Comparison of ENCODE assay signal across 1 cellular context in the genomic region with DNA sequence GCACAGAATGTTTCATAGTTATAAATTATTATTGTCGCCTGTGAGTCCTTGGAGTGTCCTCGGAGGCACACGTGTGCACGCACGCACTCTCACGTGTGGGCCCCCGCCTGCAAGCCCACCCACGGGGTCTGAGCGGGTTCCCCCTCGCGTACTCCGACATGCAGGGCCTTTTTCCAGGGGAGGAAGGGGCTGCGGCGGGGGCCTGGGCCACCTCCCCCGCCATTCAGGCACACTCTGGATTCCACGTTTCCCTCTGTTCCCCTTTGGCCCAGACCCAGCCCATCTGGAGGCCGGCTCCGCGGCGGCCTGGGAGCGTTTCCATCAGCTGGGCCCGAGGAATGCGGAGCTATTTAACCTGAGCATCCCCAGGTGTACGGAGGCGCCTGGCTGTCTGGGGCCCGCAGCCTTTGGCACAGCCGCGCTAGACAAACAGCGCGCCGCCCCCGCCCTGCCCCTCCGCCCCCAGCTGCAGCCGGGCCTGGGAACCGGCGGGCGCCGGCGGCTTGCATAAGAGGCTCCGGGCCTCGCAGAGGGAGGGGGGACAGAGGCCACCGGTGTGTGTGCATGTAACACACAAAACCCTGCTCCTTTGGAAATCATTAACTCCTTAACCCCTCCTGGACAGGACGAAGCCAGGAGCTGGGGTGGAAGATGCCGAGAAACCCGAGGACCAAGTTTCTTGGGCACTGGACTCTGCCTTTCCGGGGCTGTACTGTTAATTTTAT.
A peak's percentile ranks its signal among the peaks of the same experiment; 100 is the strongest.
TF ChIP-seq lines count a peak whose summit lies in the region.

No MANE protein-coding gene starts in this region.

TF ChIP-seq in HepG2, 621 proteins besides CTCF, POLR2A, EP300 and RAD21 (continued from another document and continues in another):
- TF ChIP-seq ZBTB40 (IDR thresholded peaks at IDR 0.05) (no peak), ZBTB40 (CRISPR knock-in tag; IDR thresholded peaks at IDR 0.05) (peak; percentile 97), ZNF652 (CRISPR knock-in tag; IDR thresholded peaks at IDR 0.05; ENCODE audit: borderline replicate concordance, low read depth) (peak; percentile 98), SP4 (CRISPR knock-in tag; IDR thresholded peaks at IDR 0.05) (peak; percentile 96), NR2F1 (CRISPR knock-in tag; IDR thresholded peaks at IDR 0.05) (peak; percentile 90 to 94), NKX3-1 (CRISPR knock-in tag; IDR thresholded peaks at IDR 0.05) (peak; percentile 98), ZNF747 (CRISPR knock-in tag; IDR thresholded peaks at IDR 0.05; ENCODE audit: borderline replicate concordance) (peak; percentile 100), FOSL1 (CRISPR knock-in tag; IDR thresholded peaks at IDR 0.05; ENCODE audit: borderline replicate concordance) (peak; percentile 92; the same call in 1 of the 2 replicates), HCFC1 (IDR thresholded peaks at IDR 0.05; ENCODE audit: low read depth, low read length) (peak; percentile 25; the same call in 1 of the 2 replicates), ZNF251 (CRISPR knock-in tag; IDR thresholded peaks at IDR 0.05) (no peak), KDM5B (CRISPR knock-in tag; IDR thresholded peaks at IDR 0.05; ENCODE audit: borderline replicate concordance) (peak; percentile 99; the same call in 1 of the 2 replicates), BCL6 (CRISPR knock-in tag; IDR thresholded peaks at IDR 0.05) (peak; percentile 99), PLRG1 (conservative IDR thresholded peaks at IDR 0.05) (no peak), MBD4 (IDR thresholded peaks at IDR 0.05; ENCODE audit: borderline replicate concordance, low read length) (no peak), ZNF101 (CRISPR knock-in tag; IDR thresholded peaks at IDR 0.05; ENCODE audit: borderline replicate concordance, low read depth) (peak; percentile 96; the same call in 1 of the 2 replicates), KDM2A (CRISPR knock-in tag; IDR thresholded peaks at IDR 0.05; ENCODE audit: borderline replicate concordance, low read depth) (peak; percentile 99), ZNF350 (CRISPR knock-in tag; IDR thresholded peaks at IDR 0.05; ENCODE audit: borderline replicate concordance, low read depth) (peak; percentile 99), CEBPB (IDR thresholded peaks at IDR 0.05; ENCODE audit: borderline replicate concordance, low read depth, low read length) (peak; percentile 98), ZNF768 (CRISPR knock-in tag; IDR thresholded peaks at IDR 0.05) (peak; percentile 94), ZC3H4 (CRISPR knock-in tag; IDR thresholded peaks at IDR 0.05; ENCODE audit: borderline replicate concordance) (peak; percentile 88), RARG (CRISPR knock-in tag; IDR thresholded peaks at IDR 0.05; ENCODE audit: low read depth) (0 out of 2 replicates have a peak, but pooled peaks have one; percentile 96), ZNF547 (CRISPR knock-in tag; IDR thresholded peaks at IDR 0.05) (peak; percentile 99), TP53 (CRISPR knock-in tag; conservative IDR thresholded peaks at IDR 0.05) (peak; percentile 95; the same call in 1 of the 2 replicates), ZNF264 (CRISPR knock-in tag; IDR thresholded peaks at IDR 0.05) (peak; percentile 91; the same call in 1 of the 2 replicates), ARHGAP35 (CRISPR knock-in tag; IDR thresholded peaks at IDR 0.05; ENCODE audit: borderline replicate concordance) (peak; percentile 99), ZNF17 (CRISPR knock-in tag; IDR thresholded peaks at IDR 0.05) (peak; percentile 75; the same call in 1 of the 2 replicates), PAF1 (CRISPR knock-in tag; IDR thresholded peaks at IDR 0.05) (no peak), ZNF382 (CRISPR knock-in tag; IDR thresholded peaks at IDR 0.05; ENCODE audit: borderline replicate concordance) (no peak; the same call in 1 of the 2 replicates), NCOA2 (CRISPR knock-in tag; IDR thresholded peaks at IDR 0.05) (peak; percentile 99), SIX1 (CRISPR knock-in tag; IDR thresholded peaks at IDR 0.05; ENCODE audit: borderline replicate concordance) (no peak; the same call in 1 of the 2 replicates), ZNF274 (CRISPR knock-in tag; IDR thresholded peaks at IDR 0.05) (peak; percentile 99), ZNF558 (CRISPR knock-in tag; IDR thresholded peaks at IDR 0.05; ENCODE audit: borderline replicate concordance) (0 out of 2 replicates have a peak, but pooled peaks have one; percentile 81), RAD51 (IDR thresholded peaks at IDR 0.05; ENCODE audit: borderline replicate concordance) (no peak), ZNF441 (CRISPR knock-in tag; IDR thresholded peaks at IDR 0.05; ENCODE audit: borderline replicate concordance) (peak; percentile 80; the same call in 1 of the 2 replicates), FOXA1 (IDR thresholded peaks at IDR 0.05) (peak; percentile 19; the same call in 1 of the 2 replicates), FOXA1 (CRISPR knock-in tag; IDR thresholded peaks at IDR 0.05) (peak; percentile 99), ZNF468 (CRISPR knock-in tag; IDR thresholded peaks at IDR 0.05) (no peak; the same call in 1 of the 2 replicates), ZNF644 (CRISPR knock-in tag; IDR thresholded peaks at IDR 0.05; ENCODE audit: low read depth) (peak; percentile 59; the same call in 1 of the 2 replicates), HES4 (CRISPR knock-in tag; IDR thresholded peaks at IDR 0.05; ENCODE audit: borderline replicate concordance) (peak; percentile 88), REPIN1 (CRISPR knock-in tag; IDR thresholded peaks at IDR 0.05; ENCODE audit: borderline replicate concordance, low read depth) (peak; percentile 99), NFKBIZ (CRISPR knock-in tag; IDR thresholded peaks at IDR 0.05) (peak; percentile 99), MAX (IDR thresholded peaks at IDR 0.05) (no peak), POLR2G (IDR thresholded peaks at IDR 0.05; ENCODE audit: low read depth, low read length) (peak; percentile 81), SOX6 (IDR thresholded peaks at IDR 0.05) (no peak), SOX6 (CRISPR knock-in tag; IDR thresholded peaks at IDR 0.05) (peak; percentile 99), SALL1 (CRISPR knock-in tag; IDR thresholded peaks at IDR 0.05) (peak; percentile 100), POGK (CRISPR knock-in tag; conservative IDR thresholded peaks at IDR 0.05) (peak; percentile 99), EHMT2 (IDR thresholded peaks at IDR 0.05; ENCODE audit: borderline replicate concordance, low read depth, low read length) (no peak), ZFX (CRISPR knock-in tag; IDR thresholded peaks at IDR 0.05; ENCODE audit: low read depth) (peak; percentile 96), RFXANK (CRISPR knock-in tag; IDR thresholded peaks at IDR 0.05) (peak; percentile 95), NAIF1 (CRISPR knock-in tag; IDR thresholded peaks at IDR 0.05; ENCODE audit: borderline replicate concordance) (peak; percentile 94; the same call in 1 of the 2 replicates), MAZ (IDR thresholded peaks at IDR 0.05; ENCODE audit: borderline replicate concordance, low read depth, low read length) (peak; percentile 100), MAZ (CRISPR knock-in tag; IDR thresholded peaks at IDR 0.05; ENCODE audit: low read depth) (peak; percentile 100)
- TF ChIP-seq, protein P1, sequence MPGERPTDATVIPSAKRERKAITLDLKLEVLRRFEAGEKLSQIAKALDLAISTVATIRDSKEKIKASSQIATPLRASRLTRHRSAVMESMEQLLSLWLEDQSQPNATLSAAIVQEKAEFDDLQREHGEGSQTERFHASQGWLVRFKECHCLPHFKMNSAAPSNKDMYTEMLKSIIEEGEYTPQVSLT (CRISPR knock-in tag; IDR thresholded peaks at IDR 0.05; ENCODE audit: borderline replicate concordance, low read depth): peak; percentile 38; the same call in 1 of the 2 replicates
- TF ChIP-seq, protein P2, sequence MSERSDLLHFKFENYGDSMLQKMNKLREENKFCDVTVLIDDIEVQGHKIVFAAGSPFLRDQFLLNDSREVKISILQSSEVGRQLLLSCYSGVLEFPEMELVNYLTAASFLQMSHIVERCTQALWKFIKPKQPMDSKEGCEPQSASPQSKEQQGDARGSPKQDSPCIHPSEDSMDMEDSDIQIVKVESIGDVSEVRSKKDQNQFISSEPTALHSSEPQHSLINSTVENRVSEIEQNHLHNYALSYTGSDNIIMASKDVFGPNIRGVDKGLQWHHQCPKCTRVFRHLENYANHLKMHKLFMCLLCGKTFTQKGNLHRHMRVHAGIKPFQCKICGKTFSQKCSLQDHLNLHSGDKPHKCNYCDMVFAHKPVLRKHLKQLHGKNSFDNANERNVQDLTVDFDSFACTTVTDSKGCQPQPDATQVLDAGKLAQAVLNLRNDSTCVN (CRISPR knock-in tag; IDR thresholded peaks at IDR 0.05; ENCODE audit: borderline replicate concordance): peak; percentile 95
- TF ChIP-seq, protein P3, sequence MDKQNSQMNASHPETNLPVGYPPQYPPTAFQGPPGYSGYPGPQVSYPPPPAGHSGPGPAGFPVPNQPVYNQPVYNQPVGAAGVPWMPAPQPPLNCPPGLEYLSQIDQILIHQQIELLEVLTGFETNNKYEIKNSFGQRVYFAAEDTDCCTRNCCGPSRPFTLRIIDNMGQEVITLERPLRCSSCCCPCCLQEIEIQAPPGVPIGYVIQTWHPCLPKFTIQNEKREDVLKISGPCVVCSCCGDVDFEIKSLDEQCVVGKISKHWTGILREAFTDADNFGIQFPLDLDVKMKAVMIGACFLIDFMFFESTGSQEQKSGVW (CRISPR knock-in tag; IDR thresholded peaks at IDR 0.05; ENCODE audit: borderline replicate concordance): no peak
- TF ChIP-seq, protein P4, sequence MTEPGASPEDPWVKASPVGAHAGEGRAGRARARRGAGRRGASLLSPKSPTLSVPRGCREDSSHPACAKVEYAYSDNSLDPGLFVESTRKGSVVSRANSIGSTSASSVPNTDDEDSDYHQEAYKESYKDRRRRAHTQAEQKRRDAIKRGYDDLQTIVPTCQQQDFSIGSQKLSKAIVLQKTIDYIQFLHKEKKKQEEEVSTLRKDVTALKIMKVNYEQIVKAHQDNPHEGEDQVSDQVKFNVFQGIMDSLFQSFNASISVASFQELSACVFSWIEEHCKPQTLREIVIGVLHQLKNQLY (CRISPR knock-in tag; IDR thresholded peaks at IDR 0.05): peak; percentile 96
